In genomic region chr13:33175991-33176390, GRCh38 we compare ENCODE assay signal across 24 cellular contexts.
DNase-seq lines count a peak whose midpoint lies in the region; ATAC-seq and TF ChIP-seq lines count a peak whose summit lies in the region.
"Had no signal": no experiment of that assay in that cellular context is flagged by ENCODE, and none has a peak within 500 bp of the region (broad histone marks: within the 10 kb centered on the region; RNA-seq: fewer than 3 reads in every experiment).

No MANE protein-coding gene starts in this region.

- WGBS in gastroesophageal sphincter (ENCODE audit: low coverage in 1 of 2), 2 donors: 28 to 31% methylated on average over 2 of the region's 2 CpGs

- DNase-seq in adipocyte (ENCODE audit: low read depth) (peak; percentile 51), NCI-H2081 treated with DMSO at 0.1 percent for 48 hours (lab: John Stamatoyannopoulos, UW) (no peak), HEK293T (ENCODE audit: extremely low spot score) (no peak)
- DNase-seq: CD8-positive, alpha-beta T cell; DMS 273 treated with DMSO at 0.1 percent for 48 hours; DMS79; EL; GDM1; Karpas-422; NCI-H1092; NCI-H1436; NCI-H187; NCI-H2171 treated with DMSO at 0.1 percent for 48 hours; NCI-H345; NCI-H524; NCI-H748 treated with DMSO at 0.1 percent for 48 hours; PC-3; SJCRH30; SW 1271 had no signal

- no peak for TF ChIP-seq CTCF in gastroesophageal sphincter (IDR thresholded peaks at IDR 0.05)

- no peak overlapping the region for H2AFZ ChIP-seq in ACC112 (ENCODE audit: low read length, unreplicated experiment)

- no peak overlapping the region for H3K4me3 ChIP-seq in ACC112 (ENCODE audit: low read depth, low read length)
- H3K4me3 ChIP-seq in adipocyte (ENCODE audit: low read length): no peak overlapping the region
- H3K4me3 ChIP-seq in gastroesophageal sphincter: no peak overlapping the region
- H3K4me3 ChIP-seq in subcutaneous abdominal adipose tissue (ENCODE audit: low read depth in 1 of 5, low read length in 5 of 5): no peak overlapping the region
- H3K4me3 ChIP-seq: SJCRH30 had no signal

- POLR2A ChIA-PET in HEK293T (lab: Yijun Ruan, JAX): no interaction called here

- no peak for TF ChIP-seq EP300 in gastroesophageal sphincter (IDR thresholded peaks at IDR 0.05)

- CTCF ChIA-PET in HEK293T (lab: Yijun Ruan, JAX): no interaction called here

- H3K79me2 ChIP-seq in ACC112 (ENCODE audit: control insufficient read depth, insufficient read depth, low read length, unreplicated experiment): peaks cover 81% of the 10 kb centered on the region

- peaks cover 22% of the 10 kb centered on the region for H3K4me1 ChIP-seq in ACC112 (ENCODE audit: control insufficient read depth, insufficient read depth, low read length, unreplicated experiment)
- peaks cover 23% of the 10 kb centered on the region for H3K4me1 ChIP-seq in adipocyte (ENCODE audit: control insufficient read depth, insufficient read depth, low read length)
- H3K4me1 ChIP-seq in gastroesophageal sphincter: peaks cover 0 to 85% (median 4%) of the 10 kb centered on the region in 3 donors
- peaks cover 0 to 30% (median 15%) of the 10 kb centered on the region in 5 donors for H3K4me1 ChIP-seq in subcutaneous abdominal adipose tissue (ENCODE audit: control insufficient read depth in 5 of 5, insufficient read depth in 5 of 5, low read length in 5 of 5)
- H3K4me1 ChIP-seq: SJCRH30 had no signal

- ATAC-seq in gastroesophageal sphincter (no peak), HG03108 (IDR thresholded peaks at IDR 0.05; ENCODE audit: unreplicated experiment) (no peak)
- ATAC-seq: CD8-positive, alpha-beta T cell; PC-3 had no signal

- H3K27me3 ChIP-seq in ACC112 (ENCODE audit: insufficient read depth, low read length) (no peaks in the 10 kb centered on the region), adipocyte (replicated peaks; ENCODE audit: control insufficient read depth, insufficient read depth, low read length) (no peaks in the 10 kb centered on the region), gastroesophageal sphincter (no peaks in the 10 kb centered on the region), subcutaneous abdominal adipose tissue (ENCODE audit: control insufficient read depth in 5 of 5, insufficient read depth in 4 of 5, low read length in 5 of 5) (no peaks in the 10 kb centered on the region)
- H3K27me3 ChIP-seq: SJCRH30 had no signal

- H3K36me3 ChIP-seq in ACC112 (ENCODE audit: insufficient read depth, low read length): peaks cover 21% of the 10 kb centered on the region; the same call in 1 of the 2 replicates
- H3K36me3 ChIP-seq in adipocyte (ENCODE audit: control insufficient read depth, insufficient read depth, low read length, severe bottlenecking): peaks cover 3% of the 10 kb centered on the region
- H3K36me3 ChIP-seq in gastroesophageal sphincter: peaks cover 0 to 6% of the 10 kb centered on the region in 2 donors
- H3K36me3 ChIP-seq in subcutaneous abdominal adipose tissue (ENCODE audit: control insufficient read depth in 5 of 5, insufficient read depth in 5 of 5, low read length in 5 of 5): peaks cover 2 to 6% (median 4%) of the 10 kb centered on the region in 5 donors

- H3K9ac ChIP-seq in adipocyte (ENCODE audit: low read length) (no peak overlapping the region), subcutaneous abdominal adipose tissue (ENCODE audit: low read length in 5 of 5) (no peak overlapping the region)

- H3K27ac ChIP-seq in ACC112 (ENCODE audit: low read depth, low read length) (peak overlapping the region; percentile 5; the same call in 1 of the 2 replicates), gastroesophageal sphincter (peak overlapping the region in 3 of 4 donors; percentile 26 to 43 (median 29)), subcutaneous abdominal adipose tissue (ENCODE audit: low read depth, low read length) (peak overlapping the region; percentile 18)
- H3K27ac ChIP-seq: C4-2B, SJCRH30 had no signal

- no peak for TF ChIP-seq POLR2A in gastroesophageal sphincter (IDR thresholded peaks at IDR 0.05)

- H3K9me3 ChIP-seq in adipocyte (ENCODE audit: control insufficient read depth, low read length) (no peaks in the 10 kb centered on the region), gastroesophageal sphincter (no peaks in the 10 kb centered on the region), subcutaneous abdominal adipose tissue (ENCODE audit: control insufficient read depth in 5 of 5, low read length in 5 of 5) (no peaks in the 10 kb centered on the region)
- H3K9me3 ChIP-seq: SJCRH30 had no signal

TF ChIP-seq in HEK293T, 16 proteins besides CTCF, POLR2A, EP300 and RAD21:
- TF ChIP-seq FOXK2 (IDR thresholded peaks at IDR 0.05): no peak
- no peak for TF ChIP-seq L3MBTL2 (conservative IDR thresholded peaks at IDR 0.05)
- TF ChIP-seq PKNOX1 (IDR thresholded peaks at IDR 0.05): no peak
- TF ChIP-seq FOXA1 (IDR thresholded peaks at IDR 0.05): no peak
- TF ChIP-seq ARNT (IDR thresholded peaks at IDR 0.05): no peak
- TF ChIP-seq SP1 (IDR thresholded peaks at IDR 0.05): no peak
TF ChIP-seq in HEK293T: peak in this region for 0.
